19 cellular contexts compared by ENCODE assay signal in genomic region chr1:230541306-230541705, GRCh38.
"Had no signal": no experiment of that assay in that cellular context is flagged by ENCODE, and none has a peak within 500 bp of the region (broad histone marks: within the 10 kb centered on the region; RNA-seq: fewer than 3 reads in every experiment).

No MANE protein-coding gene starts in this region.

- H3K4me1 Mint-ChIP-seq: activated B cell treated with CpG ODN at 0.5 μM for 24 hours; activated T-helper 17 cell treated with anti-CD3 and anti-CD28 coated beads, Interleukin-2, amount 50 U/mL, for 72 hours; T-helper 17 cell had no signal

- H3K4me3 Mint-ChIP-seq: activated B cell treated with CpG ODN at 0.5 μM for 24 hours; activated CD4-positive, alpha-beta T cell treated with anti-CD3 and anti-CD28 coated beads, Interleukin-2, amount 10 ng/mL, durations not matched to agents 24 days and 14 days; activated naive CD4-positive, alpha-beta T cell treated with anti-CD3 and anti-CD28 coated beads for 36 hours; activated naive CD8-positive, alpha-beta T cell; activated T-helper 17 cell treated with anti-CD3 and anti-CD28 coated beads, Interleukin-2, amount 50 U/mL, for 72 hours; T-helper 17 cell had no signal

- H3K9me3 Mint-ChIP-seq: activated B cell treated with CpG ODN at 0.5 μM for 24 hours; activated naive CD4-positive, alpha-beta T cell treated with anti-CD3 and anti-CD28 coated beads for 36 hours; activated T-helper 17 cell treated with anti-CD3 and anti-CD28 coated beads, Interleukin-2, amount 50 U/mL, for 72 hours had no signal

- ATAC-seq: T-helper 17 cell had no signal

- H3K36me3 ChIP-seq: breast epithelium had no signal

- DNase-seq: activated B cell treated with CpG ODN at 0.5 μM for 24 hours; activated CD4-positive, alpha-beta T cell treated with anti-CD3 and anti-CD28 coated beads for 1 hour; activated gamma-delta T cell; activated T-cell treated with anti-CD3 and anti-CD28 coated beads for 4 hours; NCI-H1092; NCI-H1417; NCI-H1930; NCI-H2171 treated with DMSO at 0.1 percent for 48 hours; NCI-H510A treated with DMSO at 0.1 percent for 48 hours; NCI-H69; PC-9; SIG-M5; T-helper 17 cell; T-helper 9 cell had no signal

- H3K4me3 ChIP-seq: breast epithelium, PC-9 had no signal

- H3K27ac Mint-ChIP-seq: activated B cell treated with CpG ODN at 0.5 μM for 24 hours; activated naive CD4-positive, alpha-beta T cell treated with anti-CD3 and anti-CD28 coated beads for 36 hours; activated naive CD8-positive, alpha-beta T cell; activated T-helper 17 cell treated with anti-CD3 and anti-CD28 coated beads, Interleukin-2, amount 50 U/mL, for 72 hours; T-helper 17 cell had no signal

- H3K27me3 ChIP-seq: breast epithelium had no signal

- H3K9me3 ChIP-seq: breast epithelium had no signal

- H3K36me3 Mint-ChIP-seq: activated naive CD8-positive, alpha-beta T cell had no signal
